Comparison of ENCODE assay signal across 9 cellular contexts in genomic region chr15:69410290-69410874, GRCh38. TPM values are rescaled to one million over a fixed set of nuclear protein-coding genes. Genes with fewer than 3 reads are reported as not detected.
DNase-seq lines count a peak whose midpoint lies in the region; ATAC-seq and TF ChIP-seq lines count a peak whose summit lies in the region.
"Had no signal": no experiment of that assay in that cellular context is flagged by ENCODE, and none has a peak within 500 bp of the region (broad histone marks: within the 10 kb centered on the region; RNA-seq: fewer than 3 reads in every experiment).

No MANE protein-coding gene starts in this region.

- H3K36me3 ChIP-seq in A673 (ENCODE audit: insufficient read depth, low read length, poor library complexity, severe bottlenecking): no peaks in the 10 kb centered on the region
- peaks cover 20% of the 10 kb centered on the region for H3K36me3 ChIP-seq in endodermal cell (ENCODE audit: control insufficient read depth, insufficient read depth, low read length)
- H3K36me3 ChIP-seq in transverse colon: no peaks in the 10 kb centered on the region

- TF ChIP-seq CTCF in A673 (conservative IDR thresholded peaks at IDR 0.05; ENCODE audit: low read depth, low read length): peak; percentile 63
- peak; percentile 18 for TF ChIP-seq CTCF in GM10248 (IDR thresholded peaks at IDR 0.05; ENCODE audit: control extremely low read depth, extremely low read depth, low read depth, missing control alignments)
- peak; percentile 52 for TF ChIP-seq CTCF in endodermal cell (conservative IDR thresholded peaks at IDR 0.05)
- TF ChIP-seq CTCF in transverse colon (IDR thresholded peaks at IDR 0.05): no peak

- peak; percentile 62 for DNase-seq in A673 (ENCODE audit: low spot score)
- no peak for DNase-seq in GM10248 (ENCODE audit: extremely low spot score)
- peak; percentile 72 for DNase-seq in NCI-H69 (lab: John Stamatoyannopoulos, UW)
- peak; percentile 76 for DNase-seq in endodermal cell
- DNase-seq in stimulated activated CD4-positive, alpha-beta T cell treated with anti-CD3 and anti-CD28 coated beads, Interleukin-4, amount 100 ng/mL, for 24 hours: peak; percentile 20
- DNase-seq in HEK293T (ENCODE audit: extremely low spot score): no peak
- no peak for DNase-seq in transverse colon

- H3K4me1 ChIP-seq in A673 (ENCODE audit: insufficient read depth, low read length, poor library complexity, severe bottlenecking): no peaks in the 10 kb centered on the region
- no peaks in the 10 kb centered on the region for H3K4me1 ChIP-seq in endodermal cell (ENCODE audit: control insufficient read depth, insufficient read depth, low read length)
- H3K4me1 ChIP-seq in transverse colon: peaks cover 0 to 14% (median 8%) of the 10 kb centered on the region in 4 donors

- intact Hi-C loops in A673 (cut with micrococcal nuclease; ENCODE audit: unreplicated experiment) (loop anchor here (5.0 kb wide), 1 partner anchor 353 kb away; no protein-coding TSS in a partner anchor), transverse colon (cut with DNase I; ENCODE audit: low total_unique reads) (no loop called here)

- in situ Hi-C loops in transverse colon (cut with MboI; ENCODE audit: low pct_ligation_motif_present in 1 of 4, low pct_unique_long_range_greater_than_20kb in 1 of 4, low sequenced_read_pairs in 3 of 4): no loop called here

- no peaks in the 10 kb centered on the region for H3K27me3 ChIP-seq in A673 (replicated peaks; ENCODE audit: insufficient read depth, low read depth, low read length, poor library complexity)
- no peaks in the 10 kb centered on the region for H3K27me3 ChIP-seq in endodermal cell (ENCODE audit: control insufficient read depth, insufficient read depth, low read length, poor library complexity, severe bottlenecking)
- no peaks in the 10 kb centered on the region for H3K27me3 ChIP-seq in transverse colon
- H3K27me3 ChIP-seq: body of pancreas had no signal

- no peak for TF ChIP-seq EP300 in transverse colon (IDR thresholded peaks at IDR 0.05; ENCODE audit: low read depth)

- H3K4me3 ChIP-seq in A673 (ENCODE audit: low read depth, low read length, poor library complexity, severe bottlenecking) (no peak overlapping the region), endodermal cell (ENCODE audit: low read length) (no peak overlapping the region), transverse colon (no peak overlapping the region)
- H3K4me3 ChIP-seq: body of pancreas had no signal

- POLR2A ChIA-PET in A673 (lab: Charles Lee; ENCODE audit: low non-redundant PET) (no interaction called here), GM10248 (lab: Yijun Ruan, JAX) (no interaction called here), HEK293T (lab: Yijun Ruan, JAX) (interaction anchor here (1.1 kb wide), 1 partner anchor 42 kb away, joined by 4 read pairs; the partner anchor contains the start of gene RPLP1)

- H3K4me1 Mint-ChIP-seq in endodermal cell: peaks cover 4% of the 10 kb centered on the region

- no peak for TF ChIP-seq POLR2A in transverse colon (IDR thresholded peaks at IDR 0.05)

- H3K9ac ChIP-seq in endodermal cell (ENCODE audit: extremely low read depth, low read length, poor library complexity, severe bottlenecking): no peak overlapping the region

- ATAC-seq in GM18870 (IDR thresholded peaks at IDR 0.05; ENCODE audit: unreplicated experiment): no peak
- ATAC-seq: body of pancreas had no signal

- H3K9me3 ChIP-seq in A673 (ENCODE audit: low read depth, low read length, poor library complexity, severe bottlenecking): no peaks in the 10 kb centered on the region
- H3K9me3 ChIP-seq in endodermal cell (ENCODE audit: control insufficient read depth, low read length): no peaks in the 10 kb centered on the region
- H3K9me3 ChIP-seq in transverse colon: no peaks in the 10 kb centered on the region
- H3K9me3 ChIP-seq: body of pancreas had no signal

- no peaks in the 10 kb centered on the region for H3K27me3 Mint-ChIP-seq in endodermal cell (ENCODE audit: insufficient read depth)

- CTCF ChIA-PET in A673 (lab: Charles Lee): interaction anchor here (1.0 kb wide), 1 partner anchor 351 kb away, joined by 3 read pairs; no protein-coding TSS in a partner anchor
- CTCF ChIA-PET in GM10248 (lab: Yijun Ruan, JAX): interaction anchor here (1.3 kb wide), 1 partner anchor 351 kb away, joined by 4 read pairs; no protein-coding TSS in a partner anchor
- CTCF ChIA-PET in HEK293T (lab: Yijun Ruan, JAX): interaction anchor here (0.7 kb wide), 1 partner anchor 285 kb away, joined by 3 read pairs; no protein-coding TSS in a partner anchor

- H3K9me3 Mint-ChIP-seq in endodermal cell: no peaks in the 10 kb centered on the region

- H3K36me3 Mint-ChIP-seq in endodermal cell (ENCODE audit: low read depth): no peaks in the 10 kb centered on the region

- H3K4me3 Mint-ChIP-seq in endodermal cell: no peak overlapping the region

- H3K27ac Mint-ChIP-seq in endodermal cell: no peak overlapping the region

- H3K27ac ChIP-seq in A673 (ENCODE audit: low read depth, low read length, poor library complexity, severe bottlenecking): no peak overlapping the region
- H3K27ac ChIP-seq in endodermal cell (ENCODE audit: low read depth, low read length): no peak overlapping the region
- no peak overlapping the region for H3K27ac ChIP-seq in transverse colon
- H3K27ac ChIP-seq: body of pancreas had no signal

- no TSS peak for BruUV-seq in A673 (replicated peaks; lab: Mats Ljungman, UMichigan)

- WGBS in endodermal cell (ENCODE audit: insufficient coverage in 1 of 2, insufficient read length in 1 of 2), 2 experiments: 74 to 81% methylated on average over 8 to 9 of the region's 9 CpGs
- WGBS in transverse colon (ENCODE audit: low coverage in 1 of 2), 2 donors: 60 to 64% methylated on average over 5 to 9 of the region's 9 CpGs

TF ChIP-seq in HEK293T, 16 proteins besides CTCF, POLR2A, EP300 and RAD21:
- no peak for TF ChIP-seq ELF4 (IDR thresholded peaks at IDR 0.05)
- no peak for TF ChIP-seq BHLHE40 (IDR thresholded peaks at IDR 0.05; ENCODE audit: borderline replicate concordance)
- TF ChIP-seq L3MBTL2 (conservative IDR thresholded peaks at IDR 0.05): no peak

RNA-seq across cellular contexts. Expression of gene KIF23, which starts 3.8 kb away (rescaled TPM):
- total RNA-seq in A673 (2021) (124 TPM in 2 replicates), endodermal cell (10 to 100 TPM; 53.4 to 82.6 TPM), transverse colon (10 to 100 TPM in 1 of 4 donors, 1 to 10 TPM in 3; 1.9 to 11.5 (median 5.2) TPM)
- polyA plus RNA-seq in endodermal cell (2013, experiment 1 of 2): 58.7 TPM
- polyA plus RNA-seq in endodermal cell (2013, experiment 2 of 2): 62.1 TPM

RNA-seq across cellular contexts. Expression of gene RPLP1, which starts 42.2 kb away (rescaled TPM):
- 1,496 and 1,613 TPM in 2 replicates for total RNA-seq in A673 (2021)
- 1,000 to 10,000 TPM; 1,560 to 1,563 TPM for total RNA-seq in endodermal cell
- polyA plus RNA-seq in endodermal cell (2013, experiment 1 of 2): 2,242 TPM
- 2,014 TPM for polyA plus RNA-seq in endodermal cell (2013, experiment 2 of 2)
- total RNA-seq in transverse colon: 100 to 1,000 TPM; 279 to 742 (median 450) TPM

Comparison
In these comparisons a context has a peak if more than half of its experiments do, and no peak if none do; other contexts are left out.
1. DNase-seq: peak in A673 (single experiment), NCI-H69 (single experiment), endodermal cell (single experiment) and stimulated activated CD4-positive, alpha-beta T cell treated with anti-CD3 and anti-CD28 coated beads, Interleukin-4, amount 100 ng/mL, for 24 hours (single experiment); none in GM10248 (single experiment), HEK293T (single experiment) and transverse colon (single experiment).
2. CTCF ChIP-seq: peak in A673 (single experiment), GM10248 (single experiment) and endodermal cell (single experiment); none in transverse colon (0 of 5).